In the genomic region with DNA sequence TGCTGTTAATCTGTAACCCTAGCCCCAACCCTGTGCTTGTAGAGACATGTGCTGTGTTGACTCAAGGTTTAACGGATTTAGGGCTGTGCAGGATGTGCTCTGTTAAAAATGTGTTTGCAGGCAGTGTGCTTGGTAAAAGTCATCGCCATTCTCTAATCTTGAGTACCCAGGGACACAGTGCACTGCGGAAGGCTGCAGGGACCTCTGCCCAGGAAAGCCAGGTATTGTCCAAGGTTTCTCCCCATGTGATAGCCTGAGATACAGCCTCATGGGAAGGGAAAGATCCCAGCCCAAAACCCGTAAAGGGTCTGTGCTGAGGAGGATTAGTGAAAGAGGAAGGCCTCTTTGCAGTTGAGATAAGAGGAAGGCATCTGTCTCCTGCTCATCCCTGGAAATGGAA, we compare ENCODE assay signal across 16 cellular contexts. TPM values are rescaled to one million over a fixed set of nuclear protein-coding genes. Genes with fewer than 3 reads are reported as not detected.
DNase-seq lines count a peak whose midpoint lies in the region; ATAC-seq, FAIRE-seq and TF ChIP-seq lines count a peak whose summit lies in the region.
"Not testable (repeated sequence)": the region's sequence is repeated elsewhere in the genome, so short reads cannot be mapped to it uniquely, and the experiment has no call there.
"Had no signal": no experiment of that assay in that cellular context is flagged by ENCODE, and none has a peak within 500 bp of the region (broad histone marks: within the 10 kb centered on the region; RNA-seq: fewer than 3 reads in every experiment).

No MANE protein-coding gene starts in this region.

- peaks cover 12% of the 10 kb centered on the region for H3K9me3 Mint-ChIP-seq in neural progenitor cell

- not testable (repeated sequence) for H3K56ac ChIP-seq in H1 (replicated peaks; ENCODE audit: insufficient read length, low read depth, low read length)

- not testable (repeated sequence) for H2BK120ac ChIP-seq in H1 (replicated peaks; ENCODE audit: low read depth, low read length)

- WGBS in A549 (ENCODE audit: missing lambda C conversion rate), result 29% methylated on average over 4 of the region's 4 CpGs
- 85% methylated on average over 4 of the region's 4 CpGs; no CpG with 5 or more reads in 1 of the 2 experiments for WGBS in H1 (ENCODE audit: extremely low coverage in 1 of 2, insufficient coverage in 1 of 2, insufficient read length in 1 of 2, insufficient replicate concordance in 2 of 2, low coverage in 1 of 2, low lambda C conversion rate in 2 of 2, missing lambda C conversion rate in 1 of 2), 2 experiments
- 12% methylated on average over 4 of the region's 4 CpGs for WGBS in hepatocyte (ENCODE audit: low lambda C conversion rate, missing lambda C conversion rate)

- H3K27me3 ChIP-seq in WERI-Rb-1 (ENCODE audit: insufficient read depth, low read depth, severe bottlenecking); H1 (replicated peaks in 1 of 4; ENCODE audit: control insufficient read depth in 3 of 4, extremely low read depth in 1 of 4, insufficient read depth in 3 of 4, low read length in 3 of 4); hepatocyte; neural progenitor cell: not testable (repeated sequence)

- not testable (repeated sequence) for H4K8ac ChIP-seq in H1 (ENCODE audit: extremely low read depth, insufficient read depth, low read length)

- TF ChIP-seq EP300 in A549 (IDR thresholded peaks at IDR 0.05); H1 (IDR thresholded peaks at IDR 0.05; ENCODE audit: borderline replicate concordance in 1 of 2, low read depth in 2 of 2, low read length in 2 of 2): not testable (repeated sequence)

- not testable (repeated sequence) for TF ChIP-seq POLR2A in A549 (IDR thresholded peaks at IDR 0.05; ENCODE audit: low read length); H1 (IDR thresholded peaks at IDR 0.05; ENCODE audit: control extremely low read depth in 1 of 2, low read depth in 2 of 2, low read length in 2 of 2)

- H3K4me2 ChIP-seq in A549, result peak overlapping the region; percentile 39
- H3K4me2 ChIP-seq in H1 (ENCODE audit: insufficient read depth in 1 of 2, low read depth in 2 of 2, low read length in 2 of 2); neural progenitor cell: not testable (repeated sequence)
- peak overlapping the region; percentile 52 for H3K4me2 ChIP-seq in hepatocyte

- not testable (repeated sequence) for H4K20me1 ChIP-seq in H1 (replicated peaks in 1 of 2; ENCODE audit: control insufficient read depth in 1 of 2, insufficient read depth in 2 of 2, low read length in 2 of 2); hepatocyte (ENCODE audit: insufficient read depth, poor library complexity, severe bottlenecking); neural progenitor cell (ENCODE audit: low read depth)

- CTCF ChIA-PET in A549 (lab: Yijun Ruan, JAX), result interaction anchor here (1.2 to 1.4 kb wide), 2 partner anchors 10 to 89 kb away, joined by 4 to 5 read pairs; no protein-coding TSS in a partner anchor
- CTCF ChIA-PET in H1 (lab: Charles Lee; ENCODE audit: partially characterized antibody), result not testable (repeated sequence)

- peak in 1 of 2 experiments; percentile 40 for DNase-seq in A549 (ENCODE audit: low read depth in 1 of 2, low spot score in 1 of 2)
- peak; percentile 34 for DNase-seq in LHCN-M2 (ENCODE audit: low read depth)
- peak; percentile 35 for DNase-seq in NCI-H82 treated with DMSO at 0.1 percent for 48 hours (lab: John Stamatoyannopoulos, UW; ENCODE audit: unreplicated experiment)
- peak; percentile 71 for DNase-seq in WERI-Rb-1
- DNase-seq in H1 (ENCODE audit: low read depth in 1 of 2, low spot score in 2 of 2); neural progenitor cell (ENCODE audit: low spot score): not testable (repeated sequence)
- peak; percentile 39 for DNase-seq in hepatocyte (ENCODE audit: low spot score)

- peak overlapping the region; percentile 30 to 68 for H3K27ac ChIP-seq in A549
- H3K27ac ChIP-seq in WERI-Rb-1, result peak overlapping the region; percentile 94
- H3K27ac ChIP-seq in H1 (ENCODE audit: low read depth, low read length); neural progenitor cell: not testable (repeated sequence)
- peak overlapping the region; percentile 87 for H3K27ac ChIP-seq in hepatocyte

- H3K14ac ChIP-seq in H1 (ENCODE audit: insufficient read length), result not testable (repeated sequence)

- not testable (repeated sequence) for H2BK15ac ChIP-seq in H1 (ENCODE audit: low read length)

- peaks cover 14% of the 10 kb centered on the region for H3K4me1 ChIP-seq in A549
- H3K4me1 ChIP-seq in H1 (replicated peaks in 1 of 4; ENCODE audit: control insufficient read depth in 3 of 4, insufficient read depth in 4 of 4, low read length in 3 of 4); hepatocyte (ENCODE audit: insufficient read depth); neural progenitor cell: not testable (repeated sequence)

- FAIRE-seq in A549 (lab: Jason Lieb, UNC); H1 (lab: Jason Lieb, UNC): not testable (repeated sequence)

- peak in 1 of 2 experiments; percentile 21; a peak in 1 of 6 replicates for ATAC-seq in A549

- peak overlapping the region; percentile 70; the same call in 1 of the 2 replicates for H2AFZ ChIP-seq in H1 (ENCODE audit: low read length)
- peak overlapping the region; percentile 61 for H2AFZ ChIP-seq in hepatocyte
- peak overlapping the region; percentile 47 for H2AFZ ChIP-seq in neural progenitor cell (replicated peaks)

- not testable (repeated sequence) for H3K36me3 Mint-ChIP-seq in neural progenitor cell

- not testable (repeated sequence) for H2BK12ac ChIP-seq in H1 (ENCODE audit: low read depth, low read length)

- not testable (repeated sequence) for H4K5ac ChIP-seq in H1 (ENCODE audit: insufficient read length, low read depth, low read length)

- H3K9ac ChIP-seq in H1 (replicated peaks in 1 of 4; ENCODE audit: extremely low read depth in 1 of 4, low read depth in 3 of 4, low read length in 3 of 4); neural progenitor cell: not testable (repeated sequence)

- not testable (repeated sequence) for H3F3A ChIP-seq in neural progenitor cell (ENCODE audit: low read depth)

- not testable (repeated sequence) for H3K23me2 ChIP-seq in H1 (ENCODE audit: low read depth, low read length)

- not testable (repeated sequence) for H3K4me3 Mint-ChIP-seq in neural progenitor cell

- TF ChIP-seq CTCF in A549 (IDR thresholded peaks at IDR 0.05); WERI-Rb-1 (IDR thresholded peaks at IDR 0.05; ENCODE audit: low read depth, low read length); H1 (IDR thresholded peaks at IDR 0.05; ENCODE audit: control extremely low read depth in 1 of 3, insufficient read depth in 1 of 3, low read depth in 1 of 3, low read length in 3 of 3); hepatocyte (IDR thresholded peaks at IDR 0.05; ENCODE audit: poor library complexity); neural progenitor cell (IDR thresholded peaks at IDR 0.05): not testable (repeated sequence)

- H3K27me3 Mint-ChIP-seq in neural progenitor cell (ENCODE audit: insufficient read depth, low read depth), result not testable (repeated sequence)

- peaks cover 12% of the 10 kb centered on the region for H3K4me1 Mint-ChIP-seq in neural progenitor cell

- H3K23ac ChIP-seq in H1 (ENCODE audit: insufficient read length), result not testable (repeated sequence)

- not testable (repeated sequence) for H3K4me3 ChIP-seq in A549; H1 (ENCODE audit: extremely low read depth in 1 of 4, insufficient read depth in 2 of 4, low read depth in 3 of 4, low read length in 4 of 4); hepatocyte; neural progenitor cell
- H3K4me3 ChIP-seq in WERI-Rb-1 (ENCODE audit: low read depth, low read length), result peak overlapping the region; percentile 27

- not testable (repeated sequence) for H3K79me2 ChIP-seq in H1 (ENCODE audit: control insufficient read depth in 1 of 2, insufficient read depth in 2 of 2, low read length in 2 of 2); hepatocyte; neural progenitor cell (ENCODE audit: low read depth)

- not testable (repeated sequence) for H4K91ac ChIP-seq in H1 (replicated peaks; ENCODE audit: insufficient read length, low read length)

- H2AK5ac ChIP-seq in H1 (ENCODE audit: low read depth, low read length), result not testable (repeated sequence)

- H3K9me3 ChIP-seq in A549; WERI-Rb-1 (ENCODE audit: severe bottlenecking); H1 (ENCODE audit: insufficient read depth in 2 of 2, low read depth in 1 of 2, low read length in 1 of 2); hepatocyte (ENCODE audit: low read depth); neural progenitor cell (ENCODE audit: low read depth): not testable (repeated sequence)

- not testable (repeated sequence) for TF ChIP-seq RAD21 in A549 (conservative IDR thresholded peaks at IDR 0.05 in 1 of 2, IDR thresholded peaks at IDR 0.05 in 1 of 2); H1 (IDR thresholded peaks at IDR 0.05 in 1 of 2, conservative IDR thresholded peaks at IDR 0.05 in 1 of 2; ENCODE audit: low read depth in 2 of 2, low read length in 2 of 2)

- H3K4ac ChIP-seq in H1 (replicated peaks; ENCODE audit: insufficient read length, low read depth, low read length), result not testable (repeated sequence)

- not testable (repeated sequence) for H2BK20ac ChIP-seq in H1 (ENCODE audit: low read length)

- not testable (repeated sequence) for H3K36me3 ChIP-seq in WERI-Rb-1; H1 (ENCODE audit: control insufficient read depth in 2 of 4, insufficient read depth in 4 of 4, low read length in 3 of 4); hepatocyte (replicated peaks; ENCODE audit: insufficient read depth, low read depth); neural progenitor cell

- not testable (repeated sequence) for H3K27ac Mint-ChIP-seq in neural progenitor cell

- POLR2A ChIA-PET in A549 (lab: Yijun Ruan, JAX), result not testable (repeated sequence)
- POLR2A ChIA-PET in H1 (lab: Charles Lee; ENCODE audit: partially characterized antibody), result interaction anchor here (1.2 kb wide), 1 partner anchor 77 kb away, joined by 3 read pairs; no protein-coding TSS in a partner anchor

- H3K9me2 ChIP-seq in hepatocyte (replicated peaks; ENCODE audit: insufficient read depth), result not testable (repeated sequence)

- H2BK5ac ChIP-seq in H1 (ENCODE audit: low read depth, low read length), result not testable (repeated sequence)

- not testable (repeated sequence) for H3K79me1 ChIP-seq in H1 (ENCODE audit: low read depth, low read length)

- H3K18ac ChIP-seq in H1 (ENCODE audit: extremely low read depth, low read length), result not testable (repeated sequence)

RNA-seq across cellular contexts. Expression of gene CLEC10A, which starts 8.4 kb away (rescaled TPM):
- not detected in 2 replicates for polyA plus RNA-seq in A549 (2011; rRNA removed)
- polyA plus RNA-seq in A549 (2012; cell fraction: cytosol; rRNA removed), result not detected in 2 replicates
- not detected in 2 replicates for polyA plus RNA-seq in A549 (2012; cell fraction: nucleus; rRNA removed)
- polyA plus RNA-seq in A549 (2017; fragmentation: RNase III; extraction: RNeasy Plus Mini Kit Qiagen cat#74134 plus additional on column Dnase treatment), result not detected in 3 replicates
- not detected in 2 replicates for polyA minus RNA-seq in A549 (2011; rRNA and poly(A)+ RNA removed)
- total RNA-seq in LHCN-M2 (2014; rRNA removed), result not detected in 2 replicates
- polyA plus RNA-seq in LHCN-M2 (2012), result not detected
- total RNA-seq in H1 (2021; fragmentation: NEBNext Ultra II Directional; extraction: Animal tissue kit (Norgen Biotek cat#: 25700)), result not detected in 2 replicates
- 0.17 TPM in 1 of 2 replicates, not detected in the other for polyA plus RNA-seq in H1 (2011; rRNA removed)
- not detected for polyA plus RNA-seq in H1 (2011; cell fraction: cytosol; rRNA removed)
- polyA plus RNA-seq in H1 (2011; cell fraction: nucleus; rRNA removed), result not detected
- polyA plus RNA-seq in H1 (2012, experiment 1 of 2), result not detected in 4 replicates
- polyA plus RNA-seq in H1 (2012, experiment 2 of 2), result not detected
- polyA plus RNA-seq in H1 (2013, experiment 1 of 2), result not detected
- not detected for polyA plus RNA-seq in H1 (2013, experiment 2 of 2)
- polyA minus RNA-seq in H1 (2011; rRNA and poly(A)+ RNA removed), result not detected in 2 replicates
- not detected for polyA minus RNA-seq in H1 (2011; cell fraction: cytosol; rRNA and poly(A)+ RNA removed)
- polyA minus RNA-seq in H1 (2011; cell fraction: nucleus; rRNA and poly(A)+ RNA removed), result not detected
- 0.24 and 0.37 TPM in 2 replicates for total RNA-seq in hepatocyte
- polyA plus RNA-seq in hepatocyte, result 0.17 and 0.21 TPM in 2 replicates
- total RNA-seq in neural progenitor cell (ENCODE audit: low replicate concordance), result not detected in 2 replicates
- total RNA-seq: A172; CD4-positive, CD25-positive, alpha-beta regulatory T cell; GM12878; GM23248; HFFc6; HT1080 had no signal
- polyA plus RNA-seq: AG04450; CD4-positive, CD25-positive, alpha-beta regulatory T cell; GM12878; GM23248 had no signal

RNA-seq across cellular contexts. Expression of gene ASGR2, which starts 26.2 kb away (rescaled TPM):
- polyA plus RNA-seq in A549 (2011; rRNA removed) (0.25 and 0.34 TPM in 2 replicates), A549 (2017; fragmentation: RNase III; extraction: RNeasy Plus Mini Kit Qiagen cat#74134 plus additional on column Dnase treatment) (0.06 TPM in 1 of 3 replicates, not detected in the others), H1 (2011; rRNA removed) (0.61 and 0.91 TPM in 2 replicates), hepatocyte (68.2 and 90.6 TPM in 2 replicates)
- 0.10 and 0.11 TPM in 2 replicates for polyA plus RNA-seq in A549 (2012; cell fraction: cytosol; rRNA removed)
- 0.06 and 0.31 TPM in 2 replicates for polyA plus RNA-seq in A549 (2012; cell fraction: nucleus; rRNA removed)
- not detected in 2 replicates for polyA minus RNA-seq in A549 (2011; rRNA and poly(A)+ RNA removed)
- total RNA-seq in LHCN-M2 (2014; rRNA removed) (not detected in 2 replicates), hepatocyte (53.5 and 65.5 TPM in 2 replicates), neural progenitor cell (ENCODE audit: low replicate concordance) (not detected in 2 replicates)
- polyA plus RNA-seq in LHCN-M2 (2012), result not detected
- total RNA-seq in H1 (2021; fragmentation: NEBNext Ultra II Directional; extraction: Animal tissue kit (Norgen Biotek cat#: 25700)), result not detected in 2 replicates
- polyA plus RNA-seq in H1 (2011; cell fraction: cytosol; rRNA removed), result 0.49 TPM
- 0.51 TPM for polyA plus RNA-seq in H1 (2011; cell fraction: nucleus; rRNA removed)
- 0.52 to 0.74 TPM (median 0.57 TPM) in 3 of 4 replicates, not detected in the other for polyA plus RNA-seq in H1 (2012, experiment 1 of 2)
- not detected for polyA plus RNA-seq in H1 (2012, experiment 2 of 2)
- 0.20 TPM for polyA plus RNA-seq in H1 (2013, experiment 1 of 2)
- polyA plus RNA-seq in H1 (2013, experiment 2 of 2), result 0.11 TPM
- not detected in 2 replicates for polyA minus RNA-seq in H1 (2011; rRNA and poly(A)+ RNA removed)
- not detected for polyA minus RNA-seq in H1 (2011; cell fraction: cytosol; rRNA and poly(A)+ RNA removed)
- polyA minus RNA-seq in H1 (2011; cell fraction: nucleus; rRNA and poly(A)+ RNA removed), result not detected
- total RNA-seq: A172; CD4-positive, CD25-positive, alpha-beta regulatory T cell; GM12878; GM23248; HFFc6; HT1080; K562; Peyer's patch had no signal
- polyA plus RNA-seq: AG04450; CD4-positive, CD25-positive, alpha-beta regulatory T cell; GM12878; GM23248; K562 had no signal

RNA-seq across cellular contexts. Expression of gene SLC16A11, which starts 44.5 kb away (rescaled TPM):
- polyA plus RNA-seq in A549 (2011; rRNA removed) (not detected in 2 replicates), A549 (2017; fragmentation: RNase III; extraction: RNeasy Plus Mini Kit Qiagen cat#74134 plus additional on column Dnase treatment) (not detected in 3 replicates), H1 (2011; rRNA removed) (0.39 and 0.85 TPM in 2 replicates), hepatocyte (2.4 and 3.6 TPM in 2 replicates)
- not detected in 2 replicates for polyA plus RNA-seq in A549 (2012; cell fraction: cytosol; rRNA removed)
- polyA plus RNA-seq in A549 (2012; cell fraction: nucleus; rRNA removed), result 0.08 TPM in 1 of 2 replicates, not detected in the other
- not detected in 2 replicates for polyA minus RNA-seq in A549 (2011; rRNA and poly(A)+ RNA removed)
- total RNA-seq in LHCN-M2 (2014; rRNA removed) (0.11 TPM in 1 of 2 replicates, not detected in the other), hepatocyte (0.93 TPM in 1 of 2 replicates, not detected in the other), neural progenitor cell (ENCODE audit: low replicate concordance) (not detected in 2 replicates)
- 0.12 TPM for polyA plus RNA-seq in LHCN-M2 (2012)
- total RNA-seq in H1 (2021; fragmentation: NEBNext Ultra II Directional; extraction: Animal tissue kit (Norgen Biotek cat#: 25700)), result 0.35 and 0.67 TPM in 2 replicates
- polyA plus RNA-seq in H1 (2011; cell fraction: cytosol; rRNA removed), result 0.47 TPM
- polyA plus RNA-seq in H1 (2011; cell fraction: nucleus; rRNA removed), result 2.1 TPM
- 0.19 to 0.96 TPM (median 0.62 TPM) in 4 replicates for polyA plus RNA-seq in H1 (2012, experiment 1 of 2)
- 0.34 TPM for polyA plus RNA-seq in H1 (2012, experiment 2 of 2)
- polyA plus RNA-seq in H1 (2013, experiment 1 of 2), result 0.65 TPM
- 0.57 TPM for polyA plus RNA-seq in H1 (2013, experiment 2 of 2)
- polyA minus RNA-seq in H1 (2011; rRNA and poly(A)+ RNA removed), result 0.10 TPM in 1 of 2 replicates, not detected in the other
- not detected for polyA minus RNA-seq in H1 (2011; cell fraction: cytosol; rRNA and poly(A)+ RNA removed)
- polyA minus RNA-seq in H1 (2011; cell fraction: nucleus; rRNA and poly(A)+ RNA removed), result 0.90 TPM
- total RNA-seq: A172, GM23248, HFFc6, HT1080, K562 had no signal
- polyA plus RNA-seq: AG04450, K562 had no signal

RNA-seq across cellular contexts. Expression of gene SLC16A13, which starts 52.6 kb away (rescaled TPM):
- polyA plus RNA-seq in A549 (2011; rRNA removed) (6.2 and 8.0 TPM in 2 replicates), A549 (2017; fragmentation: RNase III; extraction: RNeasy Plus Mini Kit Qiagen cat#74134 plus additional on column Dnase treatment) (6.2 to 10.9 TPM (median 10.4 TPM) in 3 replicates), H1 (2011; rRNA removed) (5.4 and 7.7 TPM in 2 replicates), hepatocyte (18.8 and 21.1 TPM in 2 replicates)
- 7.9 and 11.7 TPM in 2 replicates for polyA plus RNA-seq in A549 (2012; cell fraction: cytosol; rRNA removed)
- polyA plus RNA-seq in A549 (2012; cell fraction: nucleus; rRNA removed), result 16.2 and 19.5 TPM in 2 replicates
- polyA minus RNA-seq in A549 (2011; rRNA and poly(A)+ RNA removed), result 8.2 and 8.4 TPM in 2 replicates
- total RNA-seq in LHCN-M2 (2014; rRNA removed) (0.63 TPM in 1 of 2 replicates, not detected in the other), hepatocyte (6.2 TPM in 2 replicates), neural progenitor cell (ENCODE audit: low replicate concordance) (1.4 TPM in 1 of 2 replicates, not detected in the other)
- 2.8 TPM for polyA plus RNA-seq in LHCN-M2 (2012)
- 4.7 and 5.8 TPM in 2 replicates for total RNA-seq in H1 (2021; fragmentation: NEBNext Ultra II Directional; extraction: Animal tissue kit (Norgen Biotek cat#: 25700))
- polyA plus RNA-seq in H1 (2011; cell fraction: cytosol; rRNA removed), result 2.0 TPM
- polyA plus RNA-seq in H1 (2011; cell fraction: nucleus; rRNA removed), result 5.5 TPM
- 3.7 to 6.5 TPM (median 5.0 TPM) in 4 replicates for polyA plus RNA-seq in H1 (2012, experiment 1 of 2)
- polyA plus RNA-seq in H1 (2012, experiment 2 of 2), result 5.2 TPM
- polyA plus RNA-seq in H1 (2013, experiment 1 of 2), result 6.3 TPM
- polyA plus RNA-seq in H1 (2013, experiment 2 of 2), result 7.1 TPM
- polyA minus RNA-seq in H1 (2011; rRNA and poly(A)+ RNA removed), result 5.3 and 6.2 TPM in 2 replicates
- 2.1 TPM for polyA minus RNA-seq in H1 (2011; cell fraction: cytosol; rRNA and poly(A)+ RNA removed)
- 8.0 TPM for polyA minus RNA-seq in H1 (2011; cell fraction: nucleus; rRNA and poly(A)+ RNA removed)
- total RNA-seq: GM23248 had no signal

Comparison
In these comparisons a context has a peak if more than half of its experiments do, and no peak if none do; other contexts are left out.
1. RNA of gene ASGR2, which starts 26.2 kb away (total RNA-seq): 53.5 to 65.5 TPM in hepatocyte; not detected in H1, not detected in LHCN-M2 and not detected in neural progenitor cell; every median in the first group is over 10 times any median in the second.
2. Peak in every context shown above with its lines, with median percentiles within 50 percentile points of each other: H2AFZ ChIP-seq.